21 cellular contexts compared by ENCODE assay signal in the genomic region with DNA sequence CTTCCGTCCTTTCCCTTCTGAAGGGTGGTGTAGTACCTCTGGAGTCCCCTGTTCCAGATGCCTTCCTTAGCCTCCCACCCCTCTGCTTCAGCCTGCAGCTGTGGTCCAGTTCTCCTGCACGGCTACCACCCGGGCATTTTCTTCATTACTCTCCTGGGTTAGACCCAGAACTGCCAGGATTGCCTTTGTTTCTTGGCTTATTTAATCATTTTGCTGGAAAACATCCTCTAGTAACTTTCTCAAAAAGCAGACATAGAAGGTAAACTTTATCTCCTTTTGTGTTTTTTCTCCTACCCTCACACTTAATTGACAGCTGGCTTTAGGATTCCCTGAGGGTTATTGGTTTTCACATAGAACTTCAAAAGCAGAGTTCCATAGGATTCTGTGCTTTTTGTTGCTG. TPM values are rescaled to one million over a fixed set of nuclear protein-coding genes. Genes with fewer than 3 reads are reported as not detected.
DNase-seq lines count a peak whose midpoint lies in the region; ATAC-seq, FAIRE-seq and TF ChIP-seq lines count a peak whose summit lies in the region.
"Had no signal": no experiment of that assay in that cellular context is flagged by ENCODE, and none has a peak within 500 bp of the region (broad histone marks: within the 10 kb centered on the region; RNA-seq: fewer than 3 reads in every experiment).

No MANE protein-coding gene starts in this region.

- intact Hi-C loops in K562 (cut with micrococcal nuclease): no loop called here

- H3K27me3 ChIP-seq in K562 (ENCODE audit: control insufficient read depth in 2 of 2, insufficient read depth in 2 of 2, low read length in 2 of 2): no peaks in the 10 kb centered on the region
- H3K27me3 ChIP-seq: BLaER1 treated with 17β-estradiol and CSF1 and Interleukin-3, amounts not matched to agents 10 nM and 100 nM had no signal

- peaks cover 3% of the 10 kb centered on the region for H3K9me3 Mint-ChIP-seq in stimulated activated effector memory CD8-positive, alpha-beta T cell treated with anti-CD3 and anti-CD28 coated beads, Interleukin-12 subunit alpha, Interleukin-12 subunit beta, amount 100 ng/mL, for 72 hours

- H2AFZ ChIP-seq in K562 (ENCODE audit: low read depth, low read length): no peak overlapping the region

- CTCF ChIA-PET in HEK293 (lab: Yijun Ruan, JAX) (interaction anchor here (0.7 kb wide), 1 partner anchor 18 kb away, joined by 3 read pairs; no protein-coding TSS in a partner anchor), K562 (lab: Yijun Ruan, JAX; ENCODE audit: low intra/inter-chr PET ratio) (no interaction called here)

- no peak for TF ChIP-seq EP300 in K562 (IDR thresholded peaks at IDR 0.05; ENCODE audit: low read length)

- TF ChIP-seq POLR2A in K562 (conservative IDR thresholded peaks at IDR 0.05): no peak

- no peak for TF ChIP-seq CTCF in HEK293 (tag by site-specific recombination; IDR thresholded peaks at IDR 0.05)
- no peak for TF ChIP-seq CTCF in K562 (IDR thresholded peaks at IDR 0.05 in 2 of 3, conservative IDR thresholded peaks at IDR 0.05 in 1 of 3; ENCODE audit: insufficient read depth in 2 of 3, low read depth in 1 of 3, low read length in 3 of 3)

- POLR2A ChIA-PET in HEK293 (lab: Yijun Ruan, JAX) (no interaction called here), K562 (lab: Yijun Ruan, JAX) (no interaction called here)

- DNase-seq in K562 (ENCODE audit: extremely low read depth in 1 of 4, low spot score in 3 of 4): no peak
- no peak for DNase-seq in stimulated activated effector memory CD8-positive, alpha-beta T cell treated with anti-CD3 and anti-CD28 coated beads, Interleukin-12 subunit alpha, Interleukin-12 subunit beta, amount 100 ng/mL, for 72 hours (ENCODE audit: low spot score in 2 of 2)
- DNase-seq: 8988T; AML-193; Caco-2; Calu3; CD4-positive, alpha-beta T cell; CD8-positive, alpha-beta T cell; DMS79 treated with DMSO at 0.1 percent for 48 hours; GF-D8 had no signal

- H3K9me1 ChIP-seq in K562 (ENCODE audit: control insufficient read depth, insufficient read depth, low read length): no peaks in the 10 kb centered on the region

- H3K36me3 Mint-ChIP-seq in stimulated activated effector memory CD8-positive, alpha-beta T cell treated with anti-CD3 and anti-CD28 coated beads, Interleukin-12 subunit alpha, Interleukin-12 subunit beta, amount 100 ng/mL, for 72 hours: peaks cover 97% of the 10 kb centered on the region

- H3K4me1 Mint-ChIP-seq in stimulated activated effector memory CD8-positive, alpha-beta T cell treated with anti-CD3 and anti-CD28 coated beads, Interleukin-12 subunit alpha, Interleukin-12 subunit beta, amount 100 ng/mL, for 72 hours: peaks cover 18% of the 10 kb centered on the region
- H3K4me1 Mint-ChIP-seq: B cell had no signal

- H3K36me3 ChIP-seq in HEK293 (ENCODE audit: control insufficient read depth in 2 of 2, insufficient read depth in 1 of 2, low read length in 2 of 2): peaks cover 3 to 86% of the 10 kb centered on the region in 2 experiments
- H3K36me3 ChIP-seq in K562 (ENCODE audit: control insufficient read depth, insufficient read depth, low read length): peaks cover 82% of the 10 kb centered on the region

- no peaks in the 10 kb centered on the region for H3K79me2 ChIP-seq in K562 (ENCODE audit: control insufficient read depth, insufficient read depth, low read length)

- in situ Hi-C loops in K562 (cut with MboI): no loop called here

- H3K27ac ChIP-seq in HEK293 (ENCODE audit: extremely low read depth, low read depth, low read length) (no peak overlapping the region), K562 (ENCODE audit: extremely low read depth, low read depth, low read length) (no peak overlapping the region)
- H3K27ac ChIP-seq: BLaER1 treated with 17β-estradiol and CSF1 and Interleukin-3, amounts not matched to agents 10 nM and 100 nM; C4-2B had no signal

- TF ChIP-seq RAD21 in K562 (CRISPR knock-in tag; conservative IDR thresholded peaks at IDR 0.05 in 1 of 2, IDR thresholded peaks at IDR 0.05 in 1 of 2): no peak

- no peaks in the 10 kb centered on the region for H3K4me1 ChIP-seq in HEK293 (ENCODE audit: control insufficient read depth, insufficient read depth, low read length)
- no peaks in the 10 kb centered on the region for H3K4me1 ChIP-seq in K562 (replicated peaks in 1 of 2; ENCODE audit: control insufficient read depth in 2 of 2, insufficient read depth in 2 of 2, low read length in 2 of 2)
- H3K4me1 ChIP-seq: BLaER1 treated with 17β-estradiol and CSF1 and Interleukin-3, amounts not matched to agents 10 nM and 100 nM had no signal

- 93% methylated on average over 2 of the region's 3 CpGs for WGBS in K562 (ENCODE audit: insufficient coverage, low coverage, missing lambda C conversion rate)

- FAIRE-seq in K562 (lab: Jason Lieb, UNC): no peak
- FAIRE-seq: A204.1, D721Med, G401.6, GM12891, GM19239 had no signal

- H3K27ac Mint-ChIP-seq in stimulated activated effector memory CD8-positive, alpha-beta T cell treated with anti-CD3 and anti-CD28 coated beads, Interleukin-12 subunit alpha, Interleukin-12 subunit beta, amount 100 ng/mL, for 72 hours: peak overlapping the region; percentile 41
- H3K27ac Mint-ChIP-seq: B cell; CD4-positive, alpha-beta T cell; CD8-positive, alpha-beta T cell had no signal

- H3K4me2 ChIP-seq in K562 (ENCODE audit: insufficient read depth, low read length): no peak overlapping the region
- H3K4me2 ChIP-seq: BLaER1 treated with 17β-estradiol and CSF1 and Interleukin-3, amounts not matched to agents 10 nM and 100 nM had no signal

- no peaks in the 10 kb centered on the region for H3K9me3 ChIP-seq in HEK293 (ENCODE audit: control insufficient read depth, insufficient read depth, low read depth, low read length)
- no peaks in the 10 kb centered on the region for H3K9me3 ChIP-seq in K562 (replicated peaks; ENCODE audit: control insufficient read depth, insufficient read depth, low read depth, low read length)

- H3K9ac ChIP-seq in K562 (ENCODE audit: insufficient read depth in 1 of 2, low read depth in 2 of 2, low read length in 2 of 2): no peak overlapping the region
- H3K9ac ChIP-seq: BLaER1 treated with 17β-estradiol and CSF1 and Interleukin-3, amounts not matched to agents 10 nM and 100 nM had no signal

- no peak overlapping the region for H3K4me3 ChIP-seq in HEK293 (ENCODE audit: low read depth, low read length)
- H3K4me3 ChIP-seq in K562: no peak overlapping the region
- H3K4me3 ChIP-seq: BLaER1 treated with 17β-estradiol and CSF1 and Interleukin-3, amounts not matched to agents 10 nM and 100 nM had no signal

- H4K20me1 ChIP-seq in K562 (replicated peaks; ENCODE audit: control insufficient read depth, insufficient read depth, low read length): no peaks in the 10 kb centered on the region
- H4K20me1 ChIP-seq: BLaER1 treated with 17β-estradiol and CSF1 and Interleukin-3, amounts not matched to agents 10 nM and 100 nM had no signal

- ATAC-seq in K562 (no peak), GM21825 (IDR thresholded peaks at IDR 0.05; ENCODE audit: unreplicated experiment) (no peak), GM21526 (IDR thresholded peaks at IDR 0.05; ENCODE audit: low FRiP score, unreplicated experiment) (no peak)
- no peak for ATAC-seq in stimulated activated effector memory CD8-positive, alpha-beta T cell treated with anti-CD3 and anti-CD28 coated beads, Interleukin-12 subunit alpha, Interleukin-12 subunit beta, amount 100 ng/mL, for 72 hours
- ATAC-seq: CD8-positive, alpha-beta T cell had no signal

- BruUV-seq in K562 (replicated peaks; lab: Mats Ljungman, UMichigan): no TSS peak

- no peak overlapping the region for H3K4me3 Mint-ChIP-seq in stimulated activated effector memory CD8-positive, alpha-beta T cell treated with anti-CD3 and anti-CD28 coated beads, Interleukin-12 subunit alpha, Interleukin-12 subunit beta, amount 100 ng/mL, for 72 hours
- H3K4me3 Mint-ChIP-seq: B cell; CD4-positive, alpha-beta T cell; CD8-positive, alpha-beta T cell had no signal

TF ChIP-seq in HEK293, 187 proteins besides CTCF, POLR2A, EP300 and RAD21 (continues in another document):
- TF ChIP-seq ZNF654 (tag by site-specific recombination; IDR thresholded peaks at IDR 0.05; ENCODE audit: low read depth): no peak

TF ChIP-seq in K562, 482 proteins besides CTCF, POLR2A, EP300 and RAD21 (continues in another document):
- TF ChIP-seq ELF4 (CRISPR knock-in tag; IDR thresholded peaks at IDR 0.05): no peak
- TF ChIP-seq, protein P1, sequence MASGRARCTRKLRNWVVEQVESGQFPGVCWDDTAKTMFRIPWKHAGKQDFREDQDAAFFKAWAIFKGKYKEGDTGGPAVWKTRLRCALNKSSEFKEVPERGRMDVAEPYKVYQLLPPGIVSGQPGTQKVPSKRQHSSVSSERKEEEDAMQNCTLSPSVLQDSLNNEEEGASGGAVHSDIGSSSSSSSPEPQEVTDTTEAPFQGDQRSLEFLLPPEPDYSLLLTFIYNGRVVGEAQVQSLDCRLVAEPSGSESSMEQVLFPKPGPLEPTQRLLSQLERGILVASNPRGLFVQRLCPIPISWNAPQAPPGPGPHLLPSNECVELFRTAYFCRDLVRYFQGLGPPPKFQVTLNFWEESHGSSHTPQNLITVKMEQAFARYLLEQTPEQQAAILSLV (tag; IDR thresholded peaks at IDR 0.05): no peak
- TF ChIP-seq HDAC1 (IDR thresholded peaks at IDR 0.05): no peak
- TF ChIP-seq ZNF507 (tag; conservative IDR thresholded peaks at IDR 0.05): peak; percentile 80
- no peak for TF ChIP-seq SLC30A9 (CRISPR knock-in tag; IDR thresholded peaks at IDR 0.05)
- TF ChIP-seq ZNF707 (CRISPR knock-in tag; conservative IDR thresholded peaks at IDR 0.05): no peak
- peak; percentile 41 for TF ChIP-seq RBM25 (IDR thresholded peaks at IDR 0.05; ENCODE audit: low read depth, low read length, severe bottlenecking)

RNA-seq across cellular contexts. Expression of a gene that starts 20.2 kb away (rescaled TPM):
- total RNA-seq in K562 (2011; cell fraction: chromatin; rRNA removed; ENCODE audit: low replicate concordance): 45.0 and 132 TPM in 2 replicates
- total RNA-seq in K562 (2011; cell fraction: nucleolus; rRNA removed): 21.7 and 27.0 TPM in 2 replicates
- 46.1 and 73.2 TPM in 2 replicates for total RNA-seq in K562 (2011; cell fraction: nucleoplasm; rRNA removed)
- total RNA-seq in K562 (2014; rRNA removed): 22.0 and 24.8 TPM in 2 replicates
- total RNA-seq in K562 (2014; rRNA removed; fragmentation: Illumina TruSeq; extraction: Trizol): 44.8 and 55.0 TPM in 2 replicates
- total RNA-seq in K562 (2015; rRNA removed; fragmentation: Illumina TruSeq; extraction: Trizol): 38.5 and 45.3 TPM in 2 replicates
- total RNA-seq in K562 (2021): 29.6 and 32.2 TPM in 2 replicates
- polyA plus RNA-seq in K562 (2011; rRNA removed): 33.2 and 42.8 TPM in 2 replicates
- polyA plus RNA-seq in K562 (2011; cell fraction: cytosol; rRNA removed): 3.7 and 9.3 TPM in 2 replicates
- polyA plus RNA-seq in K562 (2011; cell fraction: nucleus; rRNA removed): 50.2 and 75.1 TPM in 2 replicates
- polyA plus RNA-seq in K562 (2012): 21.9 and 22.3 TPM in 2 replicates
- 39.2 and 47.0 TPM in 2 replicates for polyA plus RNA-seq in K562 (2014; fragmentation: Illumina TruSeq; extraction: Trizol)
- polyA plus RNA-seq in K562 (2014; fragmentation: Nextera tagmentation; extraction: Ambion mirVana): 10 to 100 TPM; 23.9 to 30.3 TPM
- 29.0 and 31.9 TPM in 2 replicates for polyA plus RNA-seq in K562 (2014; rRNA removed)
- 33.4 and 40.3 TPM in 2 replicates for polyA minus RNA-seq in K562 (2011; rRNA and poly(A)+ RNA removed)
- 10.6 and 12.2 TPM in 2 replicates for polyA minus RNA-seq in K562 (2011; cell fraction: cytosol; rRNA and poly(A)+ RNA removed)
- polyA minus RNA-seq in K562 (2011; cell fraction: nucleus; rRNA and poly(A)+ RNA removed): 26.8 and 41.8 TPM in 2 replicates
